Comparison of ENCODE assay signal across 20 cellular contexts in genomic region chr18:50182516-50182915, GRCh38.
"Had no signal": no experiment of that assay in that cellular context is flagged by ENCODE, and none has a peak within 500 bp of the region (broad histone marks: within the 10 kb centered on the region; RNA-seq: fewer than 3 reads in every experiment).

No MANE protein-coding gene starts in this region.

- H3K36me3 ChIP-seq: ovary, right atrium auricular region, suprapubic skin, transverse colon, upper lobe of right lung, uterus had no signal

- H3K27me3 ChIP-seq: ovary, right atrium auricular region, suprapubic skin, transverse colon, uterus had no signal

- FAIRE-seq: frontal cortex, keratinocyte had no signal

- H3K4me3 ChIP-seq: lung, ovary, right atrium auricular region, smooth muscle cell, suprapubic skin, transverse colon, upper lobe of right lung, uterus had no signal

- H3K4me1 ChIP-seq: right atrium auricular region, suprapubic skin, upper lobe of right lung, uterus had no signal

- DNase-seq: cortex of kidney; effector CD4-positive, alpha-beta T cell; natural killer cell; occipital lobe; ovary; stimulated activated CD4-positive, alpha-beta T cell treated with anti-CD3 and anti-CD28 coated beads, Interleukin-12 subunit alpha, Interleukin-12 subunit beta, amount 100 ng/mL, for 4 hours; stimulated activated CD4-positive, alpha-beta T cell treated with anti-CD3 and anti-CD28 coated beads, Interleukin-1b, Interleukin-23, amount 100 ng/mL, for 48 hours; stimulated activated CD4-positive, alpha-beta T cell treated with anti-CD3 and anti-CD28 coated beads, Interleukin-4, amount 100 ng/mL, for 1 hour; stimulated activated CD8-positive, alpha-beta memory T cell treated with anti-CD3 and anti-CD28 coated beads, Interleukin-4, amount 100 ng/mL, for 48 hours; stimulated activated naive CD4-positive, alpha-beta T cell; stimulated activated naive CD8-positive, alpha-beta T cell treated with anti-CD3 and anti-CD28 coated beads, Interleukin-15, amount 100 ng/mL, for 72 hours; transverse colon; upper lobe of right lung; uterus had no signal

- H3K9me3 ChIP-seq: ovary, right atrium auricular region, suprapubic skin, transverse colon, upper lobe of right lung, uterus had no signal

- H3K27ac ChIP-seq: ovary, right atrium auricular region, suprapubic skin, transverse colon, upper lobe of right lung, uterus had no signal
